21 cellular contexts compared by ENCODE assay signal in the genomic region with DNA sequence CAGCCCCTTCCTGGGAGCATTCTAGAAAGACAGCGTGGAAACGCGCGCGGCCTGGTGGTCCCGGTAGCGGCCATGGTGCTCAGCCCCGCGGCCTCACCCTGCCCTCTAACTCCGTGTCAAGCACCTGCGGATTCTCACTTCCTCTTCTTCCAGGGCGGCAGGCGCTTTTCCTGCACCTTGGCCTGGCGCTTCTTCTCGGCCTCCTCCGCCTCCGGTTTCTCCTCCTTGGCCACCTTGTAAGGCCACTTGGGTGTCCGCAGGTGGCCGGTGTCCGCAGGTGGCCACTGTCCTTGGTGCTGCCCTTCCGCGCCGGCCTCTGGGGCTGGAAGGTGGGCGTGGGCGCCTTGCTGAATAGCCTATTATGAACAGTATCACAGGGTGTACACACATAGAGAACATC. TPM values are rescaled to one million over a fixed set of nuclear protein-coding genes. Genes with fewer than 3 reads are reported as not detected.
"Had no signal": no experiment of that assay in that cellular context is flagged by ENCODE, and none has a peak within 500 bp of the region (broad histone marks: within the 10 kb centered on the region; RNA-seq: fewer than 3 reads in every experiment).

No MANE protein-coding gene starts in this region.

RNA-seq across cellular contexts. Expression of a gene that starts 15.1 kb away (rescaled TPM):
- total RNA-seq: activated naive CD4-positive, alpha-beta T cell treated with anti-CD3 and anti-CD28 coated beads for 36 hours; activated naive CD4-positive, alpha-beta T cell treated with anti-CD3 and anti-CD28 coated beads, Interleukin-2, amount 50 U/mL, for 72 hours; activated naive CD8-positive, alpha-beta T cell treated with anti-CD3 and anti-CD28 coated beads for 36 hours; activated naive CD8-positive, alpha-beta T cell treated with anti-CD3 and anti-CD28 coated beads, Interleukin-2, amount 10 ng/mL, durations not matched to agents 7 days and 5 days; activated T-cell treated with anti-CD3 and anti-CD28 coated beads, Interleukin-2, amount 50 U/mL, for 4 hours; activated T-cell treated with anti-CD3 and anti-CD28 coated beads, Interleukin-2, amount 50 U/mL, for 72 hours; activated T-helper 1 cell treated with anti-CD3 and anti-CD28 coated beads, Interleukin-12 subunit alpha, Interleukin-12 subunit beta, Interleukin-2, Interleukin-4 antibody, amounts not matched to agents 30 ng/mL and 10 ng/mL and 1 ng/mL, durations not matched to agents 14 hours and 24 hours and 36 hours; activated T-helper 17 cell treated with anti-CD3 and anti-CD28 coated beads, Interleukin-2, amount 50 U/mL, for 72 hours; activated T-helper 2 cell treated with anti-CD3 and anti-CD28 coated beads, Interferon-gamma antibody, Interleukin-2, Interleukin-4, amounts not matched to agents 10 μg/mL and 5 μg/mL and 100 μg/mL, durations not matched to agents 14 hours and 24 hours and 36 hours; adrenal gland; aorta; ascending aorta; astrocyte; body of pancreas; breast epithelium; bronchial epithelial cell; cardiac muscle cell; cardiac septum; cerebellum; chondrocyte had no signal
- polyA plus RNA-seq: adipose tissue, adrenal gland, aorta, cardiac muscle cell had no signal
